Comparison of ENCODE assay signal across 1 cellular context in the genomic region with DNA sequence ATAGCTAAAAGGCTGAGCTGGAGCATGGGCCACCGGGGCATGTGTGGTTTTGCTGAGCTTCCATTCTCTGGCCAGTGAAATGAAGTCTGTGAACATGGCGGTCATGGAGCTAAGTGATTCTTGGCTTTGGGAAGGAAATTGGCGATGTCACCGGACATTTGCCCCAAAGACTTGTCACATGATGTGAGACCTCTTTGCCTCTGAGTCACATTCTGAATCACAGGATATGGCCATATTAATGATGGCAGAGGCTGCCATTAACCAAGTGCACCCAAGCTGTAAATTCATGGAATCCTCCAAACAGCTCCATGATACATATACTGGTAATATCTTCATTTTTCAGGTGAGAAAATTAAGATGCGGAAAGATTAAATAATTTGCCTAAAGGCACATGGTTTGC.
TF ChIP-seq lines count a peak whose summit lies in the region.

No MANE protein-coding gene starts in this region.

TF ChIP-seq in GM23338, 12 proteins besides CTCF, POLR2A, EP300 and RAD21 (continued from another document):
- TF ChIP-seq, protein P1, sequence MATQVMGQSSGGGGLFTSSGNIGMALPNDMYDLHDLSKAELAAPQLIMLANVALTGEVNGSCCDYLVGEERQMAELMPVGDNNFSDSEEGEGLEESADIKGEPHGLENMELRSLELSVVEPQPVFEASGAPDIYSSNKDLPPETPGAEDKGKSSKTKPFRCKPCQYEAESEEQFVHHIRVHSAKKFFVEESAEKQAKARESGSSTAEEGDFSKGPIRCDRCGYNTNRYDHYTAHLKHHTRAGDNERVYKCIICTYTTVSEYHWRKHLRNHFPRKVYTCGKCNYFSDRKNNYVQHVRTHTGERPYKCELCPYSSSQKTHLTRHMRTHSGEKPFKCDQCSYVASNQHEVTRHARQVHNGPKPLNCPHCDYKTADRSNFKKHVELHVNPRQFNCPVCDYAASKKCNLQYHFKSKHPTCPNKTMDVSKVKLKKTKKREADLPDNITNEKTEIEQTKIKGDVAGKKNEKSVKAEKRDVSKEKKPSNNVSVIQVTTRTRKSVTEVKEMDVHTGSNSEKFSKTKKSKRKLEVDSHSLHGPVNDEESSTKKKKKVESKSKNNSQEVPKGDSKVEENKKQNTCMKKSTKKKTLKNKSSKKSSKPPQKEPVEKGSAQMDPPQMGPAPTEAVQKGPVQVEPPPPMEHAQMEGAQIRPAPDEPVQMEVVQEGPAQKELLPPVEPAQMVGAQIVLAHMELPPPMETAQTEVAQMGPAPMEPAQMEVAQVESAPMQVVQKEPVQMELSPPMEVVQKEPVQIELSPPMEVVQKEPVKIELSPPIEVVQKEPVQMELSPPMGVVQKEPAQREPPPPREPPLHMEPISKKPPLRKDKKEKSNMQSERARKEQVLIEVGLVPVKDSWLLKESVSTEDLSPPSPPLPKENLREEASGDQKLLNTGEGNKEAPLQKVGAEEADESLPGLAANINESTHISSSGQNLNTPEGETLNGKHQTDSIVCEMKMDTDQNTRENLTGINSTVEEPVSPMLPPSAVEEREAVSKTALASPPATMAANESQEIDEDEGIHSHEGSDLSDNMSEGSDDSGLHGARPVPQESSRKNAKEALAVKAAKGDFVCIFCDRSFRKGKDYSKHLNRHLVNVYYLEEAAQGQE (IDR thresholded peaks at IDR 0.05; ENCODE audit: unreplicated experiment): no peak
- no peak for TF ChIP-seq POLR2AphosphoS5 (IDR thresholded peaks at IDR 0.05; ENCODE audit: low read depth)
